ENCODE assay signal across 1 cellular context in genomic region chr12:554001-554285, GRCh38.
TF ChIP-seq lines count a peak whose summit lies in the region.

No MANE protein-coding gene starts in this region.

TF ChIP-seq in GM12878, 131 proteins besides CTCF, POLR2A, EP300 and RAD21 (continued from another document):
- TF ChIP-seq RELB (IDR thresholded peaks at IDR 0.05; ENCODE audit: low read depth) (no peak), NR2F1 (conservative IDR thresholded peaks at IDR 0.05) (no peak), ZZZ3 (IDR thresholded peaks at IDR 0.05; ENCODE audit: control insufficient read depth, insufficient read length, low read depth) (no peak), JUND (IDR thresholded peaks at IDR 0.05; ENCODE audit: low read depth, low read length) (no peak), HDGF (IDR thresholded peaks at IDR 0.05) (no peak), ELK1 (IDR thresholded peaks at IDR 0.05; ENCODE audit: low read depth, low read length) (no peak), CHD4 (IDR thresholded peaks at IDR 0.05) (no peak), NRF1 (conservative IDR thresholded peaks at IDR 0.05; ENCODE audit: low read depth, low read length) (no peak), KLF5 (IDR thresholded peaks at IDR 0.05; ENCODE audit: partially characterized antibody) (no peak), ESRRA (IDR thresholded peaks at IDR 0.05; ENCODE audit: low read length) (no peak), CREM (IDR thresholded peaks at IDR 0.05; ENCODE audit: low read depth) (no peak), BRCA1 (IDR thresholded peaks at IDR 0.05; ENCODE audit: low read depth, low read length) (no peak), E2F4 (IDR thresholded peaks at IDR 0.05; ENCODE audit: low read depth, low read length) (no peak), EZH2 (IDR thresholded peaks at IDR 0.05; ENCODE audit: borderline replicate concordance, control insufficient read depth, low read depth, low read length) (no peak)
